In genomic region chr11:116832350-116833290, GRCh38 we compare ENCODE assay signal across 2 cellular contexts.
TF ChIP-seq lines count a peak whose summit lies in the region.

No MANE protein-coding gene starts in this region.

TF ChIP-seq in Ishikawa, 13 proteins besides CTCF, POLR2A, EP300 and RAD21:
- TF ChIP-seq CEBPB (IDR thresholded peaks at IDR 0.05), result 0 out of 2 replicates have a peak, but pooled peaks have one; percentile 15
- TF ChIP-seq, protein P1, sequence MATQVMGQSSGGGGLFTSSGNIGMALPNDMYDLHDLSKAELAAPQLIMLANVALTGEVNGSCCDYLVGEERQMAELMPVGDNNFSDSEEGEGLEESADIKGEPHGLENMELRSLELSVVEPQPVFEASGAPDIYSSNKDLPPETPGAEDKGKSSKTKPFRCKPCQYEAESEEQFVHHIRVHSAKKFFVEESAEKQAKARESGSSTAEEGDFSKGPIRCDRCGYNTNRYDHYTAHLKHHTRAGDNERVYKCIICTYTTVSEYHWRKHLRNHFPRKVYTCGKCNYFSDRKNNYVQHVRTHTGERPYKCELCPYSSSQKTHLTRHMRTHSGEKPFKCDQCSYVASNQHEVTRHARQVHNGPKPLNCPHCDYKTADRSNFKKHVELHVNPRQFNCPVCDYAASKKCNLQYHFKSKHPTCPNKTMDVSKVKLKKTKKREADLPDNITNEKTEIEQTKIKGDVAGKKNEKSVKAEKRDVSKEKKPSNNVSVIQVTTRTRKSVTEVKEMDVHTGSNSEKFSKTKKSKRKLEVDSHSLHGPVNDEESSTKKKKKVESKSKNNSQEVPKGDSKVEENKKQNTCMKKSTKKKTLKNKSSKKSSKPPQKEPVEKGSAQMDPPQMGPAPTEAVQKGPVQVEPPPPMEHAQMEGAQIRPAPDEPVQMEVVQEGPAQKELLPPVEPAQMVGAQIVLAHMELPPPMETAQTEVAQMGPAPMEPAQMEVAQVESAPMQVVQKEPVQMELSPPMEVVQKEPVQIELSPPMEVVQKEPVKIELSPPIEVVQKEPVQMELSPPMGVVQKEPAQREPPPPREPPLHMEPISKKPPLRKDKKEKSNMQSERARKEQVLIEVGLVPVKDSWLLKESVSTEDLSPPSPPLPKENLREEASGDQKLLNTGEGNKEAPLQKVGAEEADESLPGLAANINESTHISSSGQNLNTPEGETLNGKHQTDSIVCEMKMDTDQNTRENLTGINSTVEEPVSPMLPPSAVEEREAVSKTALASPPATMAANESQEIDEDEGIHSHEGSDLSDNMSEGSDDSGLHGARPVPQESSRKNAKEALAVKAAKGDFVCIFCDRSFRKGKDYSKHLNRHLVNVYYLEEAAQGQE (IDR thresholded peaks at IDR 0.05; ENCODE audit: low read depth), result no peak
- TF ChIP-seq EGR1 (IDR thresholded peaks at IDR 0.05), result no peak
- no peak for TF ChIP-seq TCF12 (IDR thresholded peaks at IDR 0.05; ENCODE audit: low read depth)
- TF ChIP-seq CREB1 (IDR thresholded peaks at IDR 0.05; ENCODE audit: low read depth), result no peak
- no peak for TF ChIP-seq TEAD4 (IDR thresholded peaks at IDR 0.05)
- no peak for TF ChIP-seq ZBTB7A (IDR thresholded peaks at IDR 0.05; ENCODE audit: low read depth)
TF ChIP-seq in Ishikawa: peak in this region for 1.

TF ChIP-seq in GM12878, 131 proteins besides CTCF, POLR2A, EP300 and RAD21:
- no peak for TF ChIP-seq KAT2A (conservative IDR thresholded peaks at IDR 0.05; ENCODE audit: control insufficient read depth, low read depth, low read length)
- TF ChIP-seq NR2F1 (conservative IDR thresholded peaks at IDR 0.05), result peak; percentile 49
- no peak for TF ChIP-seq BACH1 (IDR thresholded peaks at IDR 0.05; ENCODE audit: borderline replicate concordance)
- TF ChIP-seq EED (IDR thresholded peaks at IDR 0.05; ENCODE audit: low read depth), result no peak
- 0 out of 2 replicates have a peak, but pooled peaks have one; percentile 6 for TF ChIP-seq SMC3 (IDR thresholded peaks at IDR 0.05; ENCODE audit: borderline replicate concordance, low read length)
TF ChIP-seq in GM12878: peak in this region for 2.
